ENCODE assay signal across 8 cellular contexts in the genomic region with DNA sequence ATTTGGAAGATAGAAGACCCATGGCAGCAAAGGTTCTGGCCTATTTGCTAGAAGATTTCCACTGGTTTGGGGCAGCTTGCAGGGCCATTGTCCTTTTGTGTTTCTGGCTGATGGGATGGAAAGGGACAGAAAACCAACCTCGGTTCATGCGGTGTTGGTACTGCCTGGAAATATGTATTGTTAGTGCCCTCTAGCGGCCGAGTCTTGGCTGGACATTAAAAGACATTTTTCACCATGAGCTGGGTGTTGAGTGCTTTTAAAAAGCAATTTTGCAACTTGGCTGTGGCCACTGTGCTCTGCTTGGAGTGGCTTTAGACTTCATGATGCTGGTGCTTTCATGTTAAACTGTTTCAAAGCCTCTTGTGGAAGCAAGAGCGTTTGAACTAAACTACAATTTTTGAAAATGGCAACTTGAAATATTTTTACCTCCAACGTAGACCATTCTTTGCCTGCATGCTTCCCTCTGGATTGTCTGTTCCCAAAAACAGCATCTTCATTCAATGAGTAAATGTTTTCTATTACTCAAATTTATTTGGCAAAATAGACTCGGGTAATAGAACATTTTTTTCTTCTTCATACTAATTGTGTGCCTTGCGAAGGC.
DNase-seq lines count a peak whose midpoint lies in the region; ATAC-seq and TF ChIP-seq lines count a peak whose summit lies in the region.

No MANE protein-coding gene starts in this region.

- ATAC-seq in GM19452 (IDR thresholded peaks at IDR 0.05; ENCODE audit: unreplicated experiment) = no peak

- peak; percentile 26 for DNase-seq in CMK (ENCODE audit: low read depth)
- DNase-seq in HFF-Myc (ENCODE audit: extremely low read depth, low read depth) = peak; percentile 71
- peak; percentile 78 for DNase-seq in NCI-H69 (lab: John Stamatoyannopoulos, UW)
- DNase-seq in activated CD4-positive, alpha-beta T cell treated with anti-CD3 and anti-CD28 coated beads, Interleukin-2, amount 50 U/mL, for 4 hours = peak; percentile 40 to 42
- peak; percentile 84 for DNase-seq in ecto neural progenitor cell (ENCODE audit: low spot score)
- DNase-seq in lung microvascular endothelial cell (ENCODE audit: low read depth in 2 of 2) = peak; percentile 80 to 81
- peak; percentile 1 to 17 for DNase-seq in stimulated activated CD8-positive, alpha-beta memory T cell treated with anti-CD3 and anti-CD28 coated beads, Interleukin-15, amount 100 ng/mL, for 4 hours (ENCODE audit: low read depth in 2 of 2)

- no peak overlapping the region for H3K4me3 ChIP-seq in HFF-Myc (replicated peaks; ENCODE audit: low read depth, low read length)

- TF ChIP-seq CTCF in HFF-Myc (IDR thresholded peaks at IDR 0.05; ENCODE audit: low read depth, low read length, missing control alignments) = peak; percentile 74

Comparison
In these comparisons a context has a peak if more than half of its experiments do, and no peak if none do; other contexts are left out.
1. DNase-seq: peak in every context shown above with its lines; median percentile 84 in ecto neural progenitor cell; 80 in lung microvascular endothelial cell; 78 in NCI-H69; 71 in HFF-Myc; 41 in activated CD4-positive, alpha-beta T cell treated with anti-CD3 and anti-CD28 coated beads, Interleukin-2, amount 50 U/mL, for 4 hours; 26 in CMK; 9 in stimulated activated CD8-positive, alpha-beta memory T cell treated with anti-CD3 and anti-CD28 coated beads, Interleukin-15, amount 100 ng/mL, for 4 hours.